14 cellular contexts compared by ENCODE assay signal in the genomic region with DNA sequence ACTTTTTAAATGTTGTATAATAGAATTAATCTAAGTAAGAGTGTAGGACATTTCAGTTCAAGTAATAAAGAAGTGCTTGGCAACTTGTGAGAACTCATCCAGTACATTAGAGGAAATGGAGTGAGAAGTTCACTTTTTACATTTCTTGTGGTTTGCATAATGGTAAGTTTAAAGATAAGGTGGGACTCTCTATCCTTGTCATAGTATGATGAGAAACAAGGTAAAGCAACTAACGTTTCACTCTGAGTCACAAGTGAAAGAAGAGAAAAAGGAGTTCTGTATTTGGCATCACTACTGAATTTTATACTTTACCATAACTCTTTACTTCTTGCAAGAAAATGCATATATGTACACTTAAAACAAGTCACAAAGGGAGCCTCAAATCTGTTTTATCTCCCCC.
DNase-seq lines count a peak whose midpoint lies in the region; ATAC-seq lines count a peak whose summit lies in the region.
"Had no signal": no experiment of that assay in that cellular context is flagged by ENCODE, and none has a peak within 500 bp of the region (broad histone marks: within the 10 kb centered on the region; RNA-seq: fewer than 3 reads in every experiment).

No MANE protein-coding gene starts in this region.

- H3K27ac Mint-ChIP-seq in activated CD8-positive, alpha-beta memory T cell treated with anti-CD3 and anti-CD28 coated beads, Interleukin-2, amount 10 ng/mL, durations not matched to agents 7 days and 5 days, result no peak overlapping the region
- no peak overlapping the region for H3K27ac Mint-ChIP-seq in stimulated activated effector memory CD8-positive, alpha-beta T cell treated with anti-CD3 and anti-CD28 coated beads, Interleukin-12 subunit alpha, Interleukin-12 subunit beta, amount 100 ng/mL, for 72 hours
- H3K27ac Mint-ChIP-seq: natural killer cell treated with Interleukin-12 subunit alpha and Interleukin-12 subunit beta and Interleukin-15 and Interleukin-18, amount 100 ng/mL, for 72 hours; T-cell had no signal

- no peak for DNase-seq in activated CD8-positive, alpha-beta memory T cell treated with anti-CD3 and anti-CD28 coated beads, Interleukin-2, amount 10 ng/mL, durations not matched to agents 7 days and 5 days
- no peak for DNase-seq in activated CD8-positive, alpha-beta memory T cell treated with anti-CD3 and anti-CD28 coated beads, Interleukin-2, amount 50 U/mL, for 4 hours
- no peak for DNase-seq in stimulated activated effector memory CD8-positive, alpha-beta T cell treated with anti-CD3 and anti-CD28 coated beads, Interleukin-12 subunit alpha, Interleukin-12 subunit beta, amount 100 ng/mL, for 72 hours (ENCODE audit: low spot score in 2 of 2)
- DNase-seq in Right ventricle myocardium inferior (ENCODE audit: missing footprints), result no peak
- no peak for DNase-seq in NCI-H524 (lab: John Stamatoyannopoulos, UW)
- DNase-seq in OCI-M2 (lab: John Stamatoyannopoulos, UW; ENCODE audit: unreplicated experiment), result no peak
- DNase-seq: activated CD8-positive, alpha-beta memory T cell treated with anti-CD3 and anti-CD28 coated beads for 24 hours; cortex of kidney; foreskin melanocyte; NCI-H1105 treated with DMSO at 0.1 percent for 48 hours; T-cell had no signal

- H3K9me3 Mint-ChIP-seq in activated CD8-positive, alpha-beta memory T cell treated with anti-CD3 and anti-CD28 coated beads, Interleukin-2, amount 10 ng/mL, durations not matched to agents 7 days and 5 days (ENCODE audit: low read depth), result no peaks in the 10 kb centered on the region
- no peaks in the 10 kb centered on the region for H3K9me3 Mint-ChIP-seq in stimulated activated effector memory CD8-positive, alpha-beta T cell treated with anti-CD3 and anti-CD28 coated beads, Interleukin-12 subunit alpha, Interleukin-12 subunit beta, amount 100 ng/mL, for 72 hours
- H3K9me3 Mint-ChIP-seq: natural killer cell treated with Interleukin-12 subunit alpha and Interleukin-12 subunit beta and Interleukin-15 and Interleukin-18, amount 100 ng/mL, for 72 hours; T-cell had no signal

- CTCF ChIA-PET in activated CD8-positive, alpha-beta memory T cell treated with anti-CD3 and anti-CD28 coated beads, Interleukin-2, amount 10 ng/mL, durations not matched to agents 7 days and 5 days (lab: Charles Lee), result no interaction called here

- no peak overlapping the region for H3K4me3 Mint-ChIP-seq in activated CD8-positive, alpha-beta memory T cell treated with anti-CD3 and anti-CD28 coated beads, Interleukin-2, amount 10 ng/mL, durations not matched to agents 7 days and 5 days
- no peak overlapping the region for H3K4me3 Mint-ChIP-seq in stimulated activated effector memory CD8-positive, alpha-beta T cell treated with anti-CD3 and anti-CD28 coated beads, Interleukin-12 subunit alpha, Interleukin-12 subunit beta, amount 100 ng/mL, for 72 hours
- H3K4me3 Mint-ChIP-seq: natural killer cell treated with Interleukin-12 subunit alpha and Interleukin-12 subunit beta and Interleukin-15 and Interleukin-18, amount 100 ng/mL, for 72 hours; T-cell had no signal

- H3K27me3 Mint-ChIP-seq in activated CD8-positive, alpha-beta memory T cell treated with anti-CD3 and anti-CD28 coated beads, Interleukin-2, amount 10 ng/mL, durations not matched to agents 7 days and 5 days, result no peaks in the 10 kb centered on the region
- H3K27me3 Mint-ChIP-seq: natural killer cell treated with Interleukin-12 subunit alpha and Interleukin-12 subunit beta and Interleukin-15 and Interleukin-18, amount 100 ng/mL, for 72 hours had no signal

- H3K36me3 Mint-ChIP-seq in activated CD8-positive, alpha-beta memory T cell treated with anti-CD3 and anti-CD28 coated beads, Interleukin-2, amount 10 ng/mL, durations not matched to agents 7 days and 5 days, result no peaks in the 10 kb centered on the region
- no peaks in the 10 kb centered on the region for H3K36me3 Mint-ChIP-seq in stimulated activated effector memory CD8-positive, alpha-beta T cell treated with anti-CD3 and anti-CD28 coated beads, Interleukin-12 subunit alpha, Interleukin-12 subunit beta, amount 100 ng/mL, for 72 hours
- H3K36me3 Mint-ChIP-seq: T-cell had no signal

- intact Hi-C loops in Right ventricle myocardium inferior (cut with DNase I), result no loop called here

- peak; percentile 39 for ATAC-seq in activated CD8-positive, alpha-beta memory T cell treated with anti-CD3 and anti-CD28 coated beads, Interleukin-2, amount 10 ng/mL, durations not matched to agents 7 days and 5 days
- ATAC-seq in GM21737 (IDR thresholded peaks at IDR 0.05; ENCODE audit: unreplicated experiment) (peak; percentile 58), HG03159 (IDR thresholded peaks at IDR 0.05; ENCODE audit: unreplicated experiment) (peak; percentile 84), Right ventricle myocardium inferior (no peak)
- peak; percentile 79 for ATAC-seq in stimulated activated effector memory CD8-positive, alpha-beta T cell treated with anti-CD3 and anti-CD28 coated beads, Interleukin-12 subunit alpha, Interleukin-12 subunit beta, amount 100 ng/mL, for 72 hours
- ATAC-seq: T-cell had no signal

- H3K4me1 Mint-ChIP-seq in activated CD8-positive, alpha-beta memory T cell treated with anti-CD3 and anti-CD28 coated beads, Interleukin-2, amount 10 ng/mL, durations not matched to agents 7 days and 5 days, result peaks cover 7% of the 10 kb centered on the region
- no peaks in the 10 kb centered on the region for H3K4me1 Mint-ChIP-seq in stimulated activated effector memory CD8-positive, alpha-beta T cell treated with anti-CD3 and anti-CD28 coated beads, Interleukin-12 subunit alpha, Interleukin-12 subunit beta, amount 100 ng/mL, for 72 hours
- H3K4me1 Mint-ChIP-seq: T-cell had no signal
